ENCODE assay signal across 9 cellular contexts in genomic region chr19:16542894-16543498, GRCh38. TPM values are rescaled to one million over a fixed set of nuclear protein-coding genes. Genes with fewer than 3 reads are reported as not detected.
A peak's percentile ranks its signal among the peaks of the same experiment; 100 is the strongest.
DNase-seq lines count a peak whose midpoint lies in the region; ATAC-seq, FAIRE-seq and TF ChIP-seq lines count a peak whose summit lies in the region.
"Had no signal": no experiment of that assay in that cellular context is flagged by ENCODE, and none has a peak within 500 bp of the region (broad histone marks: within the 10 kb centered on the region; RNA-seq: fewer than 3 reads in every experiment).

No MANE protein-coding gene starts in this region.

- FAIRE-seq in small intestine (lab: Jason Lieb, UNC) (no peak), GM19239 (lab: Jason Lieb, UNC) (no peak)
- FAIRE-seq: endometrium had no signal

- H3K9me3 Mint-ChIP-seq in activated CD8-positive, alpha-beta memory T cell treated with anti-CD3 and anti-CD28 coated beads, Interleukin-2, amount 10 ng/mL, durations not matched to agents 7 days and 5 days (ENCODE audit: low read depth), result no peaks in the 10 kb centered on the region
- H3K9me3 Mint-ChIP-seq in WTC11, result no peaks in the 10 kb centered on the region

- peak overlapping the region; percentile 90 for H3K27ac Mint-ChIP-seq in activated CD8-positive, alpha-beta memory T cell treated with anti-CD3 and anti-CD28 coated beads, Interleukin-2, amount 10 ng/mL, durations not matched to agents 7 days and 5 days
- H3K27ac Mint-ChIP-seq in WTC11, result peak overlapping the region; percentile 87

- H3K27me3 ChIP-seq in left ventricle myocardium inferior (ENCODE audit: low read depth) (no peaks in the 10 kb centered on the region), small intestine (ENCODE audit: control insufficient read depth in 2 of 2, insufficient read depth in 2 of 2, low read length in 2 of 2) (no peaks in the 10 kb centered on the region)

- H3K36me3 ChIP-seq in left ventricle myocardium inferior (peaks cover 22% of the 10 kb centered on the region), small intestine (ENCODE audit: control insufficient read depth in 2 of 2, insufficient read depth in 2 of 2, low read length in 2 of 2) (no peaks in the 10 kb centered on the region)

- no peak for ATAC-seq in activated CD8-positive, alpha-beta memory T cell treated with anti-CD3 and anti-CD28 coated beads, Interleukin-2, amount 10 ng/mL, durations not matched to agents 7 days and 5 days
- no peak for ATAC-seq in WTC11

- peaks cover 53% of the 10 kb centered on the region for H3K4me1 Mint-ChIP-seq in activated CD8-positive, alpha-beta memory T cell treated with anti-CD3 and anti-CD28 coated beads, Interleukin-2, amount 10 ng/mL, durations not matched to agents 7 days and 5 days
- peaks cover 17% of the 10 kb centered on the region for H3K4me1 Mint-ChIP-seq in WTC11

- intact Hi-C loops in left ventricle myocardium inferior (cut with micrococcal nuclease), result no loop called here

- H3K4me3 Mint-ChIP-seq in activated CD8-positive, alpha-beta memory T cell treated with anti-CD3 and anti-CD28 coated beads, Interleukin-2, amount 10 ng/mL, durations not matched to agents 7 days and 5 days, result peak overlapping the region; percentile 81
- H3K4me3 Mint-ChIP-seq in WTC11, result peak overlapping the region; percentile 89

- 2 to 3% (median 2%) methylated on average over 16 of the region's 16 CpGs for WGBS in small intestine, 3 donors

- CTCF ChIA-PET in activated CD8-positive, alpha-beta memory T cell treated with anti-CD3 and anti-CD28 coated beads, Interleukin-2, amount 10 ng/mL, durations not matched to agents 7 days and 5 days (lab: Charles Lee), result interaction anchor here (0.8 to 1.4 kb wide), 4 partner anchors 85 to 119 kb away, joined by 3 to 5 read pairs (median 4); partner anchors contain the start of genes MED26 and SMIM7
- CTCF ChIA-PET in WTC11 (lab: Charles Lee), result interaction anchor here (0.5 kb wide), 1 partner anchor 102 kb away, joined by 3 read pairs; no protein-coding TSS in a partner anchor

- H3K4me3 ChIP-seq in left ventricle myocardium inferior (peak overlapping the region; percentile 84), small intestine (ENCODE audit: low read depth in 1 of 2, low read length in 2 of 2) (peak overlapping the region; percentile 90 to 93)

- no peaks in the 10 kb centered on the region for H3K9me3 ChIP-seq in left ventricle myocardium inferior (replicated peaks)
- no peaks in the 10 kb centered on the region for H3K9me3 ChIP-seq in small intestine (ENCODE audit: control insufficient read depth, low read depth)

- DNase-seq in activated CD8-positive, alpha-beta memory T cell treated with anti-CD3 and anti-CD28 coated beads, Interleukin-2, amount 10 ng/mL, durations not matched to agents 7 days and 5 days, result no peak
- no peak for DNase-seq in activated CD8-positive, alpha-beta memory T cell treated with anti-CD3 and anti-CD28 coated beads, Interleukin-2, amount 50 U/mL, for 4 hours
- DNase-seq in WTC11 (ENCODE audit: low spot score), result no peak
- DNase-seq in left ventricle myocardium inferior, result no peak
- DNase-seq in small intestine, result peak; percentile 9
- no peak for DNase-seq in GM19239 (ENCODE audit: insufficient read length, low spot score)
- no peak for DNase-seq in activated effector memory CD4-positive, alpha-beta T cell treated with anti-CD3 and anti-CD28 coated beads, Interleukin-2, amount 50 U/mL, for 16 hours
- no peak for DNase-seq in stimulated activated CD4-positive, alpha-beta T cell treated with anti-CD3 and anti-CD28 coated beads, Interleukin-4, amount 100 ng/mL, for 24 hours

- H3K27ac ChIP-seq in left ventricle myocardium inferior (replicated peaks) (peak overlapping the region; percentile 96), small intestine (ENCODE audit: low read depth in 1 of 2, low read length in 1 of 2) (peak overlapping the region; percentile 33 to 93)

- peaks cover 61% of the 10 kb centered on the region for H3K4me1 ChIP-seq in left ventricle myocardium inferior
- peaks cover 0 to 3% of the 10 kb centered on the region in 2 donors for H3K4me1 ChIP-seq in small intestine (ENCODE audit: control insufficient read depth in 2 of 2, insufficient read depth in 1 of 2, low read depth in 1 of 2, low read length in 1 of 2)

- POLR2A ChIA-PET in WTC11 (lab: Charles Lee), result interaction anchor here (0.7 to 0.8 kb wide), 2 partner anchors 42 to 45 kb away, joined by 3 to 4 read pairs; no protein-coding TSS in a partner anchor

- TF ChIP-seq CTCF in WTC11 (IDR thresholded peaks at IDR 0.05) (no peak), left ventricle myocardium inferior (IDR thresholded peaks at IDR 0.05; ENCODE audit: borderline replicate concordance) (no peak)

- no peaks in the 10 kb centered on the region for H3K27me3 Mint-ChIP-seq in activated CD8-positive, alpha-beta memory T cell treated with anti-CD3 and anti-CD28 coated beads, Interleukin-2, amount 10 ng/mL, durations not matched to agents 7 days and 5 days
- no peaks in the 10 kb centered on the region for H3K27me3 Mint-ChIP-seq in WTC11 (ENCODE audit: low read depth)

- H3K36me3 Mint-ChIP-seq in activated CD8-positive, alpha-beta memory T cell treated with anti-CD3 and anti-CD28 coated beads, Interleukin-2, amount 10 ng/mL, durations not matched to agents 7 days and 5 days, result peaks cover 30% of the 10 kb centered on the region
- H3K36me3 Mint-ChIP-seq in WTC11, result peaks cover 27% of the 10 kb centered on the region

TF ChIP-seq in WTC11, 78 proteins besides CTCF, POLR2A, EP300 and RAD21 (continues in another document):
- TF ChIP-seq MAX (CRISPR knock-in tag; IDR thresholded peaks at IDR 0.05) (no peak; the same call in 1 of the 2 replicates), NR1H2 (CRISPR knock-in tag; IDR thresholded peaks at IDR 0.05) (no peak), ZNF219 (CRISPR knock-in tag; IDR thresholded peaks at IDR 0.05; ENCODE audit: borderline replicate concordance) (no peak), GRHL2 (CRISPR knock-in tag; IDR thresholded peaks at IDR 0.05; ENCODE audit: insufficient replicate concordance, severe bottlenecking) (no peak), ZNF121 (CRISPR knock-in tag; IDR thresholded peaks at IDR 0.05) (no peak), EMX1 (CRISPR knock-in tag; IDR thresholded peaks at IDR 0.05) (no peak), AR (CRISPR knock-in tag; IDR thresholded peaks at IDR 0.05) (no peak), NR2C2 (CRISPR knock-in tag; IDR thresholded peaks at IDR 0.05) (no peak), TEAD1 (CRISPR knock-in tag; IDR thresholded peaks at IDR 0.05) (no peak)
- TF ChIP-seq, protein P1, sequence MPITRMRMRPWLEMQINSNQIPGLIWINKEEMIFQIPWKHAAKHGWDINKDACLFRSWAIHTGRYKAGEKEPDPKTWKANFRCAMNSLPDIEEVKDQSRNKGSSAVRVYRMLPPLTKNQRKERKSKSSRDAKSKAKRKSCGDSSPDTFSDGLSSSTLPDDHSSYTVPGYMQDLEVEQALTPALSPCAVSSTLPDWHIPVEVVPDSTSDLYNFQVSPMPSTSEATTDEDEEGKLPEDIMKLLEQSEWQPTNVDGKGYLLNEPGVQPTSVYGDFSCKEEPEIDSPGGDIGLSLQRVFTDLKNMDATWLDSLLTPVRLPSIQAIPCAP (CRISPR knock-in tag; IDR thresholded peaks at IDR 0.05), result no peak
- TF ChIP-seq, protein P2, sequence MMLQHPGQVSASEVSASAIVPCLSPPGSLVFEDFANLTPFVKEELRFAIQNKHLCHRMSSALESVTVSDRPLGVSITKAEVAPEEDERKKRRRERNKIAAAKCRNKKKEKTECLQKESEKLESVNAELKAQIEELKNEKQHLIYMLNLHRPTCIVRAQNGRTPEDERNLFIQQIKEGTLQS (CRISPR knock-in tag; conservative IDR thresholded peaks at IDR 0.05), result no peak

RNA-seq across cellular contexts. Expression of gene CHERP, which starts 0.8 kb away (rescaled TPM):
- 10 to 100 TPM; 66.5 to 74.5 TPM for total RNA-seq in activated CD8-positive, alpha-beta memory T cell treated with anti-CD3 and anti-CD28 coated beads, Interleukin-2, amount 10 ng/mL, durations not matched to agents 7 days and 5 days
- 67.4 to 98.7 TPM (median 75.8 TPM) in 3 replicates for total RNA-seq in WTC11 (2021)
- total RNA-seq in left ventricle myocardium inferior, result 19.3 TPM
- 10 to 100 TPM in 1 of 3 donors, 1 to 10 TPM in 2; 9.8 to 25.4 (median 10.0) TPM for polyA plus RNA-seq in small intestine

RNA-seq across cellular contexts. Expression of gene SLC35E1, which starts 29.2 kb away (rescaled TPM):
- total RNA-seq in activated CD8-positive, alpha-beta memory T cell treated with anti-CD3 and anti-CD28 coated beads, Interleukin-2, amount 10 ng/mL, durations not matched to agents 7 days and 5 days, result 10 to 100 TPM; 46.2 to 46.3 TPM
- total RNA-seq in WTC11 (2021) (27.5 to 28.5 TPM (median 28.0 TPM) in 3 replicates), left ventricle myocardium inferior (26.8 TPM)
- 10 to 100 TPM; 14.5 to 19.6 (median 17.8) TPM for polyA plus RNA-seq in small intestine

RNA-seq across cellular contexts. Expression of gene C19orf44, which starts 46.8 kb away (rescaled TPM):
- 1 to 10 TPM; 3.5 to 3.6 TPM for total RNA-seq in activated CD8-positive, alpha-beta memory T cell treated with anti-CD3 and anti-CD28 coated beads, Interleukin-2, amount 10 ng/mL, durations not matched to agents 7 days and 5 days
- total RNA-seq in WTC11 (2021) (3.4 to 4.8 TPM (median 4.1 TPM) in 3 replicates), left ventricle myocardium inferior (2.9 TPM)
- 1 to 10 TPM in 2 of 3 donors, under 1 TPM in 1; 0.67 to 3.0 (median 1.4) TPM for polyA plus RNA-seq in small intestine

RNA-seq across cellular contexts. Expression of gene CALR3, which starts 47.0 kb away (rescaled TPM):
- not detected for total RNA-seq in activated CD8-positive, alpha-beta memory T cell treated with anti-CD3 and anti-CD28 coated beads, Interleukin-2, amount 10 ng/mL, durations not matched to agents 7 days and 5 days
- 0.21 to 0.87 TPM (median 0.50 TPM) in 3 replicates for total RNA-seq in WTC11 (2021)
- not detected for total RNA-seq in left ventricle myocardium inferior
- not detected for polyA plus RNA-seq in small intestine
